ENCODE assay signal across 1 cellular context in genomic region chr20:9306521-9306920, GRCh38.
TF ChIP-seq lines count a peak whose summit lies in the region.

No MANE protein-coding gene starts in this region.

TF ChIP-seq in SK-N-SH, 30 proteins besides CTCF, POLR2A, EP300 and RAD21 (continued from another document):
- TF ChIP-seq USF2 (IDR thresholded peaks at IDR 0.05; ENCODE audit: borderline replicate concordance, low read depth, low read length): no peak
- TF ChIP-seq NFIC (IDR thresholded peaks at IDR 0.05; ENCODE audit: borderline replicate concordance): no peak
TF ChIP-seq in SK-N-SH: peak in this region for 1.
